Comparison of ENCODE assay signal across 16 cellular contexts in the genomic region with DNA sequence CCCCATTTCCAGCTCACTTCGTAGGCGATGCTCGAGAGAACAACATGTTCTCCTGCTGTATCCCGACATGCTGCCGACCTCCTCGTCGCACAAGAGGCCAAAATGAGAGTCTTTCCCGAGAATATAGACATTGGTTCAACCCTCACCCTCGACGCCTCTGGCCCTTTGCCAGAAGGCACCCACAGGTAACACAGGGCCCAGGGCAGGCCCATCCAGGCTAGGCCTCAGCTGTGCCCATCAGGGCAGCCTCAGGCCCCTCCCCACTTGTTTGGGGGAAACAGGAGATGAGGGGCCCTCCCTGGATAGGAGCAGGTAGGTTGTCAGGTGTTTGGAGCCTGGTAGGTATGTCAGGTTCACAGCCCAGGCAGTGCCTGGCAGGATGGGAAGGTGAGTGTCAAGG. TPM values are rescaled to one million over a fixed set of nuclear protein-coding genes. Genes with fewer than 3 reads are reported as not detected.
A peak's percentile ranks its signal among the peaks of the same experiment; 100 is the strongest.
DNase-seq lines count a peak whose midpoint lies in the region; ATAC-seq and TF ChIP-seq lines count a peak whose summit lies in the region.
"Had no signal": no experiment of that assay in that cellular context is flagged by ENCODE, and none has a peak within 500 bp of the region (broad histone marks: within the 10 kb centered on the region; RNA-seq: fewer than 3 reads in every experiment).

No MANE protein-coding gene starts in this region.

- no peak for TF ChIP-seq CTCF in left ventricle myocardium inferior (IDR thresholded peaks at IDR 0.05; ENCODE audit: borderline replicate concordance)

- intact Hi-C loops in Right ventricle myocardium inferior (cut with DNase I) (no loop called here), left ventricle myocardium inferior (cut with micrococcal nuclease) (no loop called here), posterior vena cava (cut with DNase I) (no loop called here)

- ATAC-seq in Right ventricle myocardium inferior = no peak
- ATAC-seq in left lobe of liver = no peak
- ATAC-seq: CD8-positive, alpha-beta T cell; GM23338; HCT116; HepG2 had no signal

- no peak overlapping the region for H3K27ac ChIP-seq in left ventricle myocardium inferior (replicated peaks)
- H3K27ac ChIP-seq: BLaER1 treated with 17β-estradiol and CSF1 and Interleukin-3, amounts not matched to agents 10 nM and 100 nM had no signal

- H3K27me3 ChIP-seq in left ventricle myocardium inferior (ENCODE audit: low read depth) = no peaks in the 10 kb centered on the region
- H3K27me3 ChIP-seq: BLaER1 treated with 17β-estradiol and CSF1 and Interleukin-3, amounts not matched to agents 10 nM and 100 nM had no signal

- H3K4me3 ChIP-seq in left ventricle myocardium inferior = no peak overlapping the region
- H3K4me3 ChIP-seq: BLaER1 treated with 17β-estradiol and CSF1 and Interleukin-3, amounts not matched to agents 10 nM and 100 nM; GM23338 had no signal

- H3K36me3 ChIP-seq in left ventricle myocardium inferior = peaks cover 2% of the 10 kb centered on the region

- peaks cover 24% of the 10 kb centered on the region for H3K4me1 ChIP-seq in left ventricle myocardium inferior

- DNase-seq in Right ventricle myocardium inferior (ENCODE audit: missing footprints) (peak; percentile 51), left ventricle myocardium inferior (no peak), left lobe of liver (ENCODE audit: low spot score) (peak; percentile 44), posterior vena cava (ENCODE audit: low spot score) (peak; percentile 77), amniotic stem cell (lab: John Stamatoyannopoulos, UW) (no peak), midbrain (lab: John Stamatoyannopoulos, UW) (no peak)
- DNase-seq: Calu3; CD8-positive, alpha-beta T cell; DMS79 treated with DMSO at 0.1 percent for 48 hours; GF-D8; HFFc6 had no signal

- H3K9me3 ChIP-seq in left ventricle myocardium inferior (replicated peaks) = no peaks in the 10 kb centered on the region
- H3K9me3 ChIP-seq: BLaER1 treated with 17β-estradiol and CSF1 and Interleukin-3, amounts not matched to agents 10 nM and 100 nM had no signal

RNA-seq across cellular contexts. Expression of a gene that starts 2.7 kb away (rescaled TPM):
- total RNA-seq in Right ventricle myocardium inferior = not detected
- not detected for total RNA-seq in left ventricle myocardium inferior
- total RNA-seq in left lobe of liver = not detected
- total RNA-seq in posterior vena cava = 1 to 10 TPM in 1 of 2 donors, under 1 TPM in 1; 0.24 to 1.7 TPM
- total RNA-seq: A172, Calu3, GM23338, HepG2, HFFc6 had no signal

RNA-seq across cellular contexts. Expression of a gene that starts 56.0 kb away (rescaled TPM):
- total RNA-seq in Right ventricle myocardium inferior = not detected
- not detected for total RNA-seq in left ventricle myocardium inferior
- total RNA-seq in left lobe of liver = 0.18 TPM
- under 1 TPM; 0.19 to 0.42 TPM for total RNA-seq in posterior vena cava
- total RNA-seq: A172, GM23338 had no signal

Comparison
In these comparisons a context has a peak if more than half of its experiments do, and no peak if none do; other contexts are left out.
1. DNase-seq: peak in Right ventricle myocardium inferior (single experiment), left lobe of liver (single experiment) and posterior vena cava (single experiment); none in left ventricle myocardium inferior (single experiment), amniotic stem cell (single experiment) and midbrain (single experiment).